1 cellular context compared by ENCODE assay signal in genomic region chr9:114338187-114338586, GRCh38.
A peak's percentile ranks its signal among the peaks of the same experiment; 100 is the strongest.
TF ChIP-seq lines count a peak whose summit lies in the region.

No MANE protein-coding gene starts in this region.

TF ChIP-seq in GM12878, 131 proteins besides CTCF, POLR2A, EP300 and RAD21:
- TF ChIP-seq CEBPB (IDR thresholded peaks at IDR 0.05; ENCODE audit: borderline replicate concordance in 1 of 2, low read depth in 2 of 2, low read length in 2 of 2): no peak
- TF ChIP-seq POLR2AphosphoS5 (IDR thresholded peaks at IDR 0.05; ENCODE audit: low read length): 0 out of 2 replicates have a peak, but pooled peaks have one; percentile 25
TF ChIP-seq in GM12878: peak in this region for 1.
